Comparison of ENCODE assay signal across 11 cellular contexts in the genomic region with DNA sequence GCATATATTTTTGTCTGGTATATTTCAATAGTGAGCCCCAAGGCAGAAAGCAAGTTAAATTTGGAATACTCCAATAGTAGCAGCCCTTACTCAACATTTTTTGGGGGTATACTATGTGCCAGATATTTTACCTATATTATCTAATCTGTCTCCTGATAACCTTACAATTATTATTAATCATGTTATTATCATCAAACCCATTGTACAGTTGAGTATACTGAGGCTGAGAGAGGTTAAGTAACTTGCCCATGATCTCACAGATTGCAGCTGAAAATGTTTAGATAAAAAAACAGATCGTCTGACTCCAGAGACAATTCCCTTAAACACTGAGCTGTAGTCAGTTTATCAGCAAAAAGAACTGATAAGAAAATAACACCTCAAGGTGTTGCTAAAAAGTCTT.
"Had no signal": no experiment of that assay in that cellular context is flagged by ENCODE, and none has a peak within 500 bp of the region (broad histone marks: within the 10 kb centered on the region; RNA-seq: fewer than 3 reads in every experiment).

No MANE protein-coding gene starts in this region.

- H3K4me3 Mint-ChIP-seq: GM23338, H9, HFFc6 had no signal

- FAIRE-seq: H1, H54 had no signal

- H2AFZ ChIP-seq: GM23248, GM23338 had no signal

- H3K9me3 ChIP-seq: HAP-1 had no signal

- H3K9ac ChIP-seq: GM23248 had no signal

- ATAC-seq: GM23338, HCT116 had no signal

- H3K27ac ChIP-seq: GM23248 had no signal

- H3K4me3 ChIP-seq: GM23248, GM23338, HAP-1 had no signal

- DNase-seq: GM23248, GOT3, H7, H9, HCEC 1CT, HFFc6 had no signal

- H3K9me3 Mint-ChIP-seq: GM23338, H9, HFFc6 had no signal

- H3K27ac Mint-ChIP-seq: GM23338, H9, HFFc6 had no signal

- H3K4me2 ChIP-seq: GM23338 had no signal

- H3K36me3 ChIP-seq: HAP-1 had no signal
